1 cellular context compared by ENCODE assay signal in genomic region chr11:69048718-69049489, GRCh38.
A peak's percentile ranks its signal among the peaks of the same experiment; 100 is the strongest.
TF ChIP-seq lines count a peak whose summit lies in the region.

TPCN2 (plus strand) TSS chr11:69048932; CDS start chr11:69048998, 66 bp downstream.

TF ChIP-seq in K562, 482 proteins besides CTCF, POLR2A, EP300 and RAD21 (continued from another document and continues in another):
- TF ChIP-seq ZBTB5 (IDR thresholded peaks at IDR 0.05), result no peak
- no peak for TF ChIP-seq NR0B1 (IDR thresholded peaks at IDR 0.05; ENCODE audit: partially characterized antibody)
- no peak for TF ChIP-seq ZNF707 (CRISPR knock-in tag; conservative IDR thresholded peaks at IDR 0.05)
- no peak; the same call in 1 of the 2 replicates for TF ChIP-seq ZNF511 (CRISPR knock-in tag; IDR thresholded peaks at IDR 0.05)
- TF ChIP-seq ZFPM2 (CRISPR knock-in tag; IDR thresholded peaks at IDR 0.05), result no peak
- TF ChIP-seq CREBBP (IDR thresholded peaks at IDR 0.05; ENCODE audit: low read depth, low read length), result no peak
- no peak for TF ChIP-seq TCFL5 (CRISPR knock-in tag; conservative IDR thresholded peaks at IDR 0.05)
- no peak for TF ChIP-seq ARNT (IDR thresholded peaks at IDR 0.05)
- TF ChIP-seq WHSC1 (IDR thresholded peaks at IDR 0.05; ENCODE audit: low read length), result no peak
- TF ChIP-seq HLTF (IDR thresholded peaks at IDR 0.05), result no peak
- no peak for TF ChIP-seq ZNF384 (IDR thresholded peaks at IDR 0.05; ENCODE audit: low read depth, low read length)
- TF ChIP-seq CXXC5 (CRISPR knock-in tag; IDR thresholded peaks at IDR 0.05), result peak; percentile 76
- TF ChIP-seq NFXL1 (CRISPR knock-in tag; IDR thresholded peaks at IDR 0.05), result no peak
- no peak for TF ChIP-seq PHB (CRISPR knock-in tag; IDR thresholded peaks at IDR 0.05)
- TF ChIP-seq ARID3A (IDR thresholded peaks at IDR 0.05; ENCODE audit: borderline replicate concordance, low read depth, low read length), result no peak
- TF ChIP-seq HBP1 (CRISPR knock-in tag; IDR thresholded peaks at IDR 0.05), result no peak
- TF ChIP-seq PCBP1 (IDR thresholded peaks at IDR 0.05; ENCODE audit: low read depth, low read length, poor library complexity, severe bottlenecking), result no peak
- TF ChIP-seq ZKSCAN3 (CRISPR knock-in tag; IDR thresholded peaks at IDR 0.05), result no peak
- TF ChIP-seq ZHX1 (conservative IDR thresholded peaks at IDR 0.05; ENCODE audit: low read length), result no peak
- TF ChIP-seq KAT8 (IDR thresholded peaks at IDR 0.05; ENCODE audit: low read depth), result no peak
- TF ChIP-seq ZNF316 (IDR thresholded peaks at IDR 0.05), result no peak
- TF ChIP-seq MEF2D (tag; conservative IDR thresholded peaks at IDR 0.05; ENCODE audit: low read depth), result no peak
- no peak for TF ChIP-seq E2F4 (CRISPR knock-in tag; IDR thresholded peaks at IDR 0.05; ENCODE audit: low read depth)
- no peak for TF ChIP-seq SMARCB1 (IDR thresholded peaks at IDR 0.05; ENCODE audit: insufficient read length, low read depth)
- no peak for TF ChIP-seq ZNF830 (CRISPR knock-in tag; IDR thresholded peaks at IDR 0.05)
- TF ChIP-seq ZNF347 (CRISPR knock-in tag; IDR thresholded peaks at IDR 0.05; ENCODE audit: low read depth), result no peak
- no peak for TF ChIP-seq TAF9B (IDR thresholded peaks at IDR 0.05; ENCODE audit: partially characterized antibody)
- peak; percentile 63; the same call in 1 of the 2 replicates for TF ChIP-seq SAFB (IDR thresholded peaks at IDR 0.05; ENCODE audit: borderline replicate concordance, low read depth, low read length)
- no peak for TF ChIP-seq AFF4 (CRISPR knock-in tag; IDR thresholded peaks at IDR 0.05)
- TF ChIP-seq FOXO4 (CRISPR knock-in tag; IDR thresholded peaks at IDR 0.05), result no peak
- TF ChIP-seq POU5F1 (IDR thresholded peaks at IDR 0.05; ENCODE audit: borderline replicate concordance, low read depth, low read length, partially characterized antibody), result no peak
- TF ChIP-seq FIP1L1 (IDR thresholded peaks at IDR 0.05; ENCODE audit: low read depth, low read length, poor library complexity, severe bottlenecking), result peak; percentile 39
- TF ChIP-seq CBX1 (IDR thresholded peaks at IDR 0.05; ENCODE audit: low read depth), result no peak
- no peak for TF ChIP-seq SMAD3 (CRISPR knock-in tag; conservative IDR thresholded peaks at IDR 0.05)
- no peak for TF ChIP-seq RUNX1 (IDR thresholded peaks at IDR 0.05; ENCODE audit: low read depth)
- TF ChIP-seq POLR2AphosphoS5 (IDR thresholded peaks at IDR 0.05; ENCODE audit: control insufficient read depth, insufficient read depth, low read depth, low read length), result peak; percentile 48; the same call in 1 of the 2 replicates
- TF ChIP-seq ZC3H4 (CRISPR knock-in tag; IDR thresholded peaks at IDR 0.05; ENCODE audit: borderline replicate concordance), result no peak; the same call in 1 of the 2 replicates
- no peak for TF ChIP-seq MECOM (CRISPR knock-in tag; IDR thresholded peaks at IDR 0.05)
- TF ChIP-seq ZBTB11 (CRISPR knock-in tag; IDR thresholded peaks at IDR 0.05), result 0 out of 6 replicates have a peak, but pooled peaks of 1 of the 3 experiments have one; percentile 9
- no peak for TF ChIP-seq ZNF175 (CRISPR knock-in tag; IDR thresholded peaks at IDR 0.05; ENCODE audit: low read depth)
- no peak for TF ChIP-seq ZNF354B (CRISPR knock-in tag; IDR thresholded peaks at IDR 0.05)
- no peak for TF ChIP-seq ZBTB17 (CRISPR knock-in tag; IDR thresholded peaks at IDR 0.05)
